ENCODE assay signal across 7 cellular contexts in genomic region chr19:10565028-10565566, GRCh38. TPM values are rescaled to one million over a fixed set of nuclear protein-coding genes. Genes with fewer than 3 reads are reported as not detected.
DNase-seq lines count a peak whose midpoint lies in the region; ATAC-seq and TF ChIP-seq lines count a peak whose summit lies in the region.

No MANE protein-coding gene starts in this region.

- peak; percentile 11 for ATAC-seq in mucosa of descending colon
- no peak for ATAC-seq in thoracic aorta (ENCODE audit: insufficient number of reproducible peaks, low FRiP score, low read depth)

- H3K9me3 ChIP-seq in mucosa of descending colon (no peaks in the 10 kb centered on the region), thoracic aorta (no peaks in the 10 kb centered on the region)

- H3K4me3 Mint-ChIP-seq in activated CD4-positive, alpha-beta T cell treated with anti-CD3 and anti-CD28 coated beads, Interleukin-2, amount 10 ng/mL, durations not matched to agents 7 days and 5 days: peak overlapping the region; percentile 98

- DNase-seq in MV-4-11 (lab: John Stamatoyannopoulos, UW): peak; percentile 73
- peak; percentile 67 for DNase-seq in activated CD4-positive, alpha-beta T cell treated with anti-CD3 and anti-CD28 coated beads, Interleukin-2, amount 10 ng/mL, durations not matched to agents 7 days and 5 days
- peak; percentile 52 for DNase-seq in effector CD8-positive, alpha-beta T cell (lab: John Stamatoyannopoulos, UW)
- peak in 2 of 3 donors; percentile 51 to 77 for DNase-seq in mucosa of descending colon
- no peak for DNase-seq in thoracic aorta (ENCODE audit: low spot score)
- no peak for DNase-seq in CD1c-positive myeloid dendritic cell (ENCODE audit: extremely low spot score)

- H3K36me3 ChIP-seq in mucosa of descending colon (ENCODE audit: low read depth) (no peaks in the 10 kb centered on the region), thoracic aorta (peaks cover 3% of the 10 kb centered on the region)

- H3K4me1 Mint-ChIP-seq in activated CD4-positive, alpha-beta T cell treated with anti-CD3 and anti-CD28 coated beads, Interleukin-2, amount 10 ng/mL, durations not matched to agents 7 days and 5 days: peaks cover 38% of the 10 kb centered on the region

- no peaks in the 10 kb centered on the region for H3K27me3 Mint-ChIP-seq in activated CD4-positive, alpha-beta T cell treated with anti-CD3 and anti-CD28 coated beads, Interleukin-2, amount 10 ng/mL, durations not matched to agents 7 days and 5 days

- H3K9me3 Mint-ChIP-seq in activated CD4-positive, alpha-beta T cell treated with anti-CD3 and anti-CD28 coated beads, Interleukin-2, amount 10 ng/mL, durations not matched to agents 7 days and 5 days: no peaks in the 10 kb centered on the region

- H3K4me1 ChIP-seq in mucosa of descending colon (ENCODE audit: low read depth) (peaks cover 34% of the 10 kb centered on the region), thoracic aorta (ENCODE audit: control insufficient read depth in 1 of 2, low read depth in 2 of 2) (peaks cover 28 to 37% of the 10 kb centered on the region in 2 donors)

- CTCF ChIA-PET in activated CD4-positive, alpha-beta T cell treated with anti-CD3 and anti-CD28 coated beads, Interleukin-2, amount 10 ng/mL, durations not matched to agents 7 days and 5 days (lab: Charles Lee): no interaction called here

- H3K27ac ChIP-seq in thoracic aorta: peak overlapping the region; percentile 77 to 81

- H3K36me3 Mint-ChIP-seq in activated CD4-positive, alpha-beta T cell treated with anti-CD3 and anti-CD28 coated beads, Interleukin-2, amount 10 ng/mL, durations not matched to agents 7 days and 5 days (ENCODE audit: low read depth): peaks cover 52% of the 10 kb centered on the region

- TF ChIP-seq CTCF in GM12873 (IDR thresholded peaks at IDR 0.05; ENCODE audit: insufficient read depth, low read depth, low read length, missing control alignments) (peak; percentile 50), mucosa of descending colon (IDR thresholded peaks at IDR 0.05) (no peak), thoracic aorta (IDR thresholded peaks at IDR 0.05) (no peak)

- no peaks in the 10 kb centered on the region for H3K27me3 ChIP-seq in thoracic aorta (replicated peaks; ENCODE audit: insufficient read depth)

- H3K27ac Mint-ChIP-seq in activated CD4-positive, alpha-beta T cell treated with anti-CD3 and anti-CD28 coated beads, Interleukin-2, amount 10 ng/mL, durations not matched to agents 7 days and 5 days: peak overlapping the region; percentile 95

- intact Hi-C loops in mucosa of descending colon (cut with DNase I, micrococcal nuclease): no loop called here

- POLR2A ChIA-PET in activated CD4-positive, alpha-beta T cell treated with anti-CD3 and anti-CD28 coated beads, Interleukin-2, amount 10 ng/mL, durations not matched to agents 7 days and 5 days (lab: Charles Lee): no interaction called here

- H3K4me3 ChIP-seq in mucosa of descending colon (peak overlapping the region; percentile 75), thoracic aorta (peak overlapping the region; percentile 96)

RNA-seq across cellular contexts. Expression of gene KRI1, which starts 0.7 kb away (rescaled TPM):
- 10 to 100 TPM; 68.1 to 78.4 TPM for total RNA-seq in activated CD4-positive, alpha-beta T cell treated with anti-CD3 and anti-CD28 coated beads, Interleukin-2, amount 10 ng/mL, durations not matched to agents 7 days and 5 days
- 10 to 100 TPM; 12.0 to 23.3 (median 17.0) TPM for total RNA-seq in mucosa of descending colon
- 10 to 100 TPM; 14.4 to 37.7 TPM for total RNA-seq in thoracic aorta

RNA-seq across cellular contexts. Expression of gene CDKN2D, which starts 3.7 kb away (rescaled TPM):
- total RNA-seq in activated CD4-positive, alpha-beta T cell treated with anti-CD3 and anti-CD28 coated beads, Interleukin-2, amount 10 ng/mL, durations not matched to agents 7 days and 5 days: 10 to 100 TPM; 78.6 to 88.9 TPM
- total RNA-seq in mucosa of descending colon (10 to 100 TPM in 2 of 3 donors, 1 to 10 TPM in 1; 6.1 to 12.1 (median 11.9) TPM), thoracic aorta (10 to 100 TPM; 16.2 to 21.0 TPM)

RNA-seq across cellular contexts. Expression of gene ATG4D, which starts 21.4 kb away (rescaled TPM):
- 10 to 100 TPM; 40.0 to 41.4 TPM for total RNA-seq in activated CD4-positive, alpha-beta T cell treated with anti-CD3 and anti-CD28 coated beads, Interleukin-2, amount 10 ng/mL, durations not matched to agents 7 days and 5 days
- 100 to 1,000 TPM in 1 of 3 donors, 10 to 100 TPM in 2; 63.0 to 119 (median 93.5) TPM for total RNA-seq in mucosa of descending colon
- 10 to 100 TPM; 17.1 to 30.5 TPM for total RNA-seq in thoracic aorta

RNA-seq across cellular contexts. Expression of gene AP1M2, which starts 22.0 kb away (rescaled TPM):
- total RNA-seq in activated CD4-positive, alpha-beta T cell treated with anti-CD3 and anti-CD28 coated beads, Interleukin-2, amount 10 ng/mL, durations not matched to agents 7 days and 5 days: not detected
- total RNA-seq in mucosa of descending colon (100 to 1,000 TPM in 2 of 3 donors, 10 to 100 TPM in 1; 42.6 to 140 (median 131) TPM), thoracic aorta (1 to 10 TPM in 1 of 2 donors, not detected in 1; 2.3 TPM)

RNA-seq across cellular contexts. Expression of gene S1PR5, which starts 47.9 kb away (rescaled TPM):
- total RNA-seq in activated CD4-positive, alpha-beta T cell treated with anti-CD3 and anti-CD28 coated beads, Interleukin-2, amount 10 ng/mL, durations not matched to agents 7 days and 5 days: not detected
- total RNA-seq in mucosa of descending colon: under 1 TPM in 2 of 3 donors, not detected in 1; 0.23 to 0.31 TPM
- total RNA-seq in thoracic aorta: 1 to 10 TPM; 2.4 to 8.7 TPM

Comparison
In these comparisons a context has a peak if more than half of its experiments do, and no peak if none do; other contexts are left out.
1. DNase-seq: peak in MV-4-11 (single experiment), activated CD4-positive, alpha-beta T cell treated with anti-CD3 and anti-CD28 coated beads, Interleukin-2, amount 10 ng/mL, durations not matched to agents 7 days and 5 days (single experiment), effector CD8-positive, alpha-beta T cell (single experiment) and mucosa of descending colon (2 of 3); none in thoracic aorta (single experiment) and CD1c-positive myeloid dendritic cell (single experiment).